In genomic region chr2:30495896-30496295, GRCh38 we compare ENCODE assay signal across 7 cellular contexts. TPM values are rescaled to one million over a fixed set of nuclear protein-coding genes. Genes with fewer than 3 reads are reported as not detected.
DNase-seq lines count a peak whose midpoint lies in the region; ATAC-seq and TF ChIP-seq lines count a peak whose summit lies in the region.
"Not testable (repeated sequence)": the region's sequence is repeated elsewhere in the genome, so short reads cannot be mapped to it uniquely, and the experiment has no call there.

No MANE protein-coding gene starts in this region.

- H3K4ac ChIP-seq in trophoblast cell (ENCODE audit: low read depth, low read length) = not testable (repeated sequence)

- not testable (repeated sequence) for H3K4me3 Mint-ChIP-seq in activated T-helper 17 cell treated with anti-CD3 and anti-CD28 coated beads, Interleukin-2, amount 50 U/mL, for 72 hours

- peak overlapping the region in 6 of 10 experiments; percentile 0 to 34 (median 21); a peak in 7 of 20 replicates for H3K4me3 ChIP-seq in BLaER1 treated with 17β-estradiol and CSF1 and Interleukin-3, amounts not matched to agents 10 nM and 100 nM
- not testable (repeated sequence) for H3K4me3 ChIP-seq in HL-60 (replicated peaks; ENCODE audit: insufficient read depth, low read length); NB4 (ENCODE audit: low read depth, low read length); left lung; trophoblast cell (ENCODE audit: low read depth, low read length)

- peak overlapping the region; percentile 10 to 66 (median 50) for H3K4me2 ChIP-seq in BLaER1 treated with 17β-estradiol and CSF1 and Interleukin-3, amounts not matched to agents 10 nM and 100 nM
- H3K4me2 ChIP-seq in trophoblast cell (ENCODE audit: low read length) = not testable (repeated sequence)

- H3K18ac ChIP-seq in trophoblast cell (ENCODE audit: low read length) = not testable (repeated sequence)

- not testable (repeated sequence) for ATAC-seq in activated T-helper 17 cell treated with anti-CD3 and anti-CD28 coated beads, Interleukin-2, amount 50 U/mL, for 72 hours (replicated peaks)
- peak; percentile 35 for ATAC-seq in left lung

- intact Hi-C loops in left lung (cut with DNase I) = not testable (repeated sequence)

- H2AFZ ChIP-seq in trophoblast cell (ENCODE audit: insufficient read depth, low read length, poor library complexity) = not testable (repeated sequence)

- H2BK120ac ChIP-seq in trophoblast cell (ENCODE audit: insufficient read depth, low read length, poor library complexity) = not testable (repeated sequence)

- H2AK5ac ChIP-seq in trophoblast cell (ENCODE audit: low read length) = not testable (repeated sequence)

- H3K27me3 ChIP-seq in BLaER1 treated with 17β-estradiol and CSF1 and Interleukin-3, amounts not matched to agents 10 nM and 100 nM; HL-60 (ENCODE audit: insufficient read depth, poor library complexity, severe bottlenecking); left lung; trophoblast cell (ENCODE audit: insufficient read depth, low read length): not testable (repeated sequence)

- H3K9ac ChIP-seq in BLaER1 treated with 17β-estradiol and CSF1 and Interleukin-3, amounts not matched to agents 10 nM and 100 nM = peak overlapping the region in 5 of 11 experiments; percentile 11 to 53 (median 18); a peak in 6 of 22 replicates
- H3K9ac ChIP-seq in trophoblast cell (ENCODE audit: low read length) = not testable (repeated sequence)

- not testable (repeated sequence) for H2BK5ac ChIP-seq in trophoblast cell (ENCODE audit: low read depth, low read length, poor library complexity)

- peaks cover 18% of the 10 kb centered on the region for H3K9me3 Mint-ChIP-seq in activated T-helper 17 cell treated with anti-CD3 and anti-CD28 coated beads, Interleukin-2, amount 50 U/mL, for 72 hours

- H3K27ac ChIP-seq in BLaER1 treated with 17β-estradiol and CSF1 and Interleukin-3, amounts not matched to agents 10 nM and 100 nM = peak overlapping the region in 8 of 11 experiments; percentile 51 to 87 (median 76); a peak in 16 of 22 replicates
- H3K27ac ChIP-seq in HL-60 (replicated peaks) (peak overlapping the region; percentile 84), left lung (peak overlapping the region; percentile 10 to 88)
- H3K27ac ChIP-seq in trophoblast cell (ENCODE audit: low read depth, low read length) = not testable (repeated sequence)

- H3K79me2 ChIP-seq in trophoblast cell (ENCODE audit: control insufficient read depth, insufficient read depth, low read length, poor library complexity) = not testable (repeated sequence)

- H3K36me3 ChIP-seq in BLaER1 treated with 17β-estradiol and CSF1 and Interleukin-3, amounts not matched to agents 10 nM and 100 nM = peaks cover 19 to 48% (median 37%) of the 10 kb centered on the region in 11 experiments
- not testable (repeated sequence) for H3K36me3 ChIP-seq in left lung; trophoblast cell (ENCODE audit: control insufficient read depth in 1 of 2, insufficient read depth in 2 of 2, low read length in 2 of 2)

- not testable (repeated sequence) for H4K8ac ChIP-seq in trophoblast cell (ENCODE audit: low read depth, low read length)

- H3K36me3 Mint-ChIP-seq in activated T-helper 17 cell treated with anti-CD3 and anti-CD28 coated beads, Interleukin-2, amount 50 U/mL, for 72 hours (ENCODE audit: low read depth) = not testable (repeated sequence)

- not testable (repeated sequence) for H3K27me3 Mint-ChIP-seq in activated T-helper 17 cell treated with anti-CD3 and anti-CD28 coated beads, Interleukin-2, amount 50 U/mL, for 72 hours

- no CpG with 5 or more reads among the region's 2 CpGs for WGBS in trophoblast cell (ENCODE audit: extremely low coverage, insufficient coverage, insufficient read length)

- not testable (repeated sequence) for H3K23ac ChIP-seq in trophoblast cell (ENCODE audit: low read length)

- H4K12ac ChIP-seq in trophoblast cell (ENCODE audit: low read depth, low read length) = not testable (repeated sequence)

- peak overlapping the region; percentile 59 for H2BK12ac ChIP-seq in trophoblast cell (ENCODE audit: low read length)

- peaks cover 61 to 75% (median 71%) of the 10 kb centered on the region in 11 experiments for H3K9me3 ChIP-seq in BLaER1 treated with 17β-estradiol and CSF1 and Interleukin-3, amounts not matched to agents 10 nM and 100 nM (replicated peaks in 1 of 11)
- H3K9me3 ChIP-seq in left lung = peaks cover 0 to 37% of the 10 kb centered on the region in 2 donors
- H3K9me3 ChIP-seq in trophoblast cell (ENCODE audit: insufficient read depth, low read depth, low read length) = not testable (repeated sequence)

- peaks cover 10% of the 10 kb centered on the region for H3K4me1 Mint-ChIP-seq in activated T-helper 17 cell treated with anti-CD3 and anti-CD28 coated beads, Interleukin-2, amount 50 U/mL, for 72 hours

- not testable (repeated sequence) for TF ChIP-seq POLR2A in NB4 (IDR thresholded peaks at IDR 0.05; ENCODE audit: extremely low read depth, insufficient read length)

- DNase-seq in HL-60 (ENCODE audit: low read depth in 1 of 2, low spot score in 1 of 2) (peak; percentile 74 to 82), NB4 (ENCODE audit: low read depth) (peak; percentile 62), SIG-M5 treated with dmso at 0.1 percent for 504 hours (lab: John Stamatoyannopoulos, UW; ENCODE audit: unreplicated experiment) (peak; percentile 75)
- not testable (repeated sequence) for DNase-seq in left lung, trophoblast cell

- H3K4me1 ChIP-seq in BLaER1 treated with 17β-estradiol and CSF1 and Interleukin-3, amounts not matched to agents 10 nM and 100 nM = peaks cover 11 to 40% (median 18%) of the 10 kb centered on the region in 10 experiments; a peak in 19 of 20 replicates
- H3K4me1 ChIP-seq in left lung = peaks cover 0 to 15% of the 10 kb centered on the region in 2 donors
- not testable (repeated sequence) for H3K4me1 ChIP-seq in trophoblast cell (ENCODE audit: control insufficient read depth in 1 of 2, insufficient read depth in 2 of 2, low read length in 2 of 2)

- not testable (repeated sequence) for H3K14ac ChIP-seq in trophoblast cell (ENCODE audit: low read length)

- H3K27ac Mint-ChIP-seq in activated T-helper 17 cell treated with anti-CD3 and anti-CD28 coated beads, Interleukin-2, amount 50 U/mL, for 72 hours = peak overlapping the region; percentile 40

- TF ChIP-seq CTCF in HL-60 (IDR thresholded peaks at IDR 0.05; ENCODE audit: insufficient read depth, low read length); NB4 (IDR thresholded peaks at IDR 0.05; ENCODE audit: low read depth, low read length); left lung (IDR thresholded peaks at IDR 0.05): not testable (repeated sequence)

- not testable (repeated sequence) for H3K79me1 ChIP-seq in trophoblast cell (ENCODE audit: low read length)

- H4K91ac ChIP-seq in trophoblast cell (ENCODE audit: low read depth, low read length) = not testable (repeated sequence)

- H4K20me1 ChIP-seq in BLaER1 treated with 17β-estradiol and CSF1 and Interleukin-3, amounts not matched to agents 10 nM and 100 nM = not testable (repeated sequence)

RNA-seq across cellular contexts. Expression of gene LCLAT1, which starts 48.9 kb away (rescaled TPM):
- total RNA-seq in activated T-helper 17 cell treated with anti-CD3 and anti-CD28 coated beads, Interleukin-2, amount 50 U/mL, for 72 hours = 10 to 100 TPM; 14.5 to 18.0 TPM
- total RNA-seq in left lung = 10 to 100 TPM; 16.1 to 24.9 TPM
- polyA plus RNA-seq in trophoblast cell (2013) = 10.4 and 10.6 TPM in 2 replicates
